In genomic region chr5:55855509-55855908, GRCh38 we compare ENCODE assay signal across 12 cellular contexts.
DNase-seq lines count a peak whose midpoint lies in the region; ATAC-seq lines count a peak whose summit lies in the region.
"Had no signal": no experiment of that assay in that cellular context is flagged by ENCODE, and none has a peak within 500 bp of the region (broad histone marks: within the 10 kb centered on the region; RNA-seq: fewer than 3 reads in every experiment).

No MANE protein-coding gene starts in this region.

- H3K9me3 Mint-ChIP-seq in activated naive CD8-positive, alpha-beta T cell (ENCODE audit: low read depth) = no peaks in the 10 kb centered on the region

- no peaks in the 10 kb centered on the region for H3K36me3 Mint-ChIP-seq in activated naive CD8-positive, alpha-beta T cell

- no peak overlapping the region for H3K4me3 Mint-ChIP-seq in activated naive CD8-positive, alpha-beta T cell

- H3K27me3 Mint-ChIP-seq in activated naive CD8-positive, alpha-beta T cell = peaks cover 4% of the 10 kb centered on the region

- ATAC-seq in GM21528 (IDR thresholded peaks at IDR 0.05; ENCODE audit: low FRiP score, unreplicated experiment) = no peak

- H3K9me3 ChIP-seq in KOPT-K1 (ENCODE audit: insufficient read depth, low read length, poor library complexity, severe bottlenecking) = no peaks in the 10 kb centered on the region

- DNase-seq in EL (peak; percentile 13), iris pigment epithelial cell (ENCODE audit: low read depth) (peak; percentile 53), KG1 (lab: John Stamatoyannopoulos, UW) (no peak), inferior parietal cortex (ENCODE audit: extremely low spot score) (no peak)
- no peak for DNase-seq in stimulated activated CD4-positive, alpha-beta T cell treated with anti-CD3 and anti-CD28 coated beads, Interleukin-4, amount 100 ng/mL, for 1 hour
- DNase-seq: H7, NCI-H2171 had no signal

- no peaks in the 10 kb centered on the region for H3K36me3 ChIP-seq in KOPT-K1 (ENCODE audit: insufficient read depth, low read length)

- H3K27ac ChIP-seq in KOPT-K1 (ENCODE audit: low read depth, low read length, poor library complexity, severe bottlenecking) = peak overlapping the region; percentile 43
- H3K27ac ChIP-seq: coronary artery, parathyroid adenoma had no signal

- peaks cover 29% of the 10 kb centered on the region for H3K4me1 Mint-ChIP-seq in activated naive CD8-positive, alpha-beta T cell (ENCODE audit: low read depth)

- peak overlapping the region; percentile 8 for H3K27ac Mint-ChIP-seq in activated naive CD8-positive, alpha-beta T cell

Comparison
In these comparisons a context has a peak if more than half of its experiments do, and no peak if none do; other contexts are left out.
1. DNase-seq: peak in EL (single experiment) and iris pigment epithelial cell (single experiment); none in KG1 (single experiment), inferior parietal cortex (single experiment) and stimulated activated CD4-positive, alpha-beta T cell treated with anti-CD3 and anti-CD28 coated beads, Interleukin-4, amount 100 ng/mL, for 1 hour (single experiment).